ENCODE assay signal across 22 cellular contexts in genomic region chrX:97806238-97806637, GRCh38.
A peak's percentile ranks its signal among the peaks of the same experiment; 100 is the strongest.
DNase-seq lines count a peak whose midpoint lies in the region; ATAC-seq and TF ChIP-seq lines count a peak whose summit lies in the region.
"Had no signal": no experiment of that assay in that cellular context is flagged by ENCODE, and none has a peak within 500 bp of the region (broad histone marks: within the 10 kb centered on the region; RNA-seq: fewer than 3 reads in every experiment).

No MANE protein-coding gene starts in this region.

- H3K27ac ChIP-seq in uterus, result no peak overlapping the region
- H3K27ac ChIP-seq: adrenal gland, HL-60, suprapubic skin had no signal

- in situ Hi-C loops in astrocyte of the spinal cord (cut with HindIII; ENCODE audit: low sequenced_read_pairs), result no loop called here

- intact Hi-C loops in uterus (cut with DNase I; ENCODE audit: low total_unique reads), result no loop called here

- H3K4me3 ChIP-seq in astrocyte of the spinal cord (ENCODE audit: low read depth, low read length), result no peak overlapping the region
- H3K4me3 ChIP-seq in uterus, result no peak overlapping the region
- H3K4me3 ChIP-seq: adrenal gland, GM23338, suprapubic skin had no signal

- no peaks in the 10 kb centered on the region for H3K27me3 ChIP-seq in uterus
- H3K27me3 ChIP-seq: adrenal gland, suprapubic skin had no signal

- DNase-seq in EH (ENCODE audit: low read depth), result peak; percentile 73
- DNase-seq in M059J (ENCODE audit: low read depth), result peak; percentile 62
- peak; percentile 59 for DNase-seq in astrocyte of the spinal cord (ENCODE audit: low read depth, low spot score)
- DNase-seq in non-pigmented ciliary epithelial cell (ENCODE audit: low read depth), result peak; percentile 17
- no peak for DNase-seq in RKO (ENCODE audit: low spot score)
- no peak for DNase-seq in SW480 (ENCODE audit: low spot score)
- no peak for DNase-seq in uterus
- DNase-seq: activated CD8-positive, alpha-beta T cell treated with anti-CD3 and anti-CD28 coated beads for 36 hours; activated T-cell treated with anti-CD3 and anti-CD28 coated beads, Interleukin-2, amount 50 U/mL, for 1 hour; adrenal gland; CD8-positive, alpha-beta T cell; head of caudate nucleus; MM.1S; NCI-H1436 treated with DMSO at 0.1 percent for 48 hours; NCI-H524 treated with DMSO at 0.1 percent for 48 hours; stimulated activated CD4-positive, alpha-beta T cell treated with anti-CD3 and anti-CD28 coated beads, Interleukin-1b, Interleukin-23, amount 100 ng/mL, for 48 hours had no signal

- H3K9me3 ChIP-seq in uterus, result no peaks in the 10 kb centered on the region
- H3K9me3 ChIP-seq: adrenal gland, suprapubic skin had no signal

- H3K4me1 ChIP-seq in uterus, result no peaks in the 10 kb centered on the region
- H3K4me1 ChIP-seq: adrenal gland, suprapubic skin had no signal

- no peaks in the 10 kb centered on the region for H3K36me3 ChIP-seq in uterus
- H3K36me3 ChIP-seq: adrenal gland, suprapubic skin had no signal

- TF ChIP-seq CTCF in astrocyte of the spinal cord (IDR thresholded peaks at IDR 0.05; ENCODE audit: low read depth, low read length), result no peak
- TF ChIP-seq CTCF in uterus (IDR thresholded peaks at IDR 0.05), result no peak

- TF ChIP-seq POLR2A in uterus (IDR thresholded peaks at IDR 0.05), result no peak

- no peak for ATAC-seq in GM18868 (IDR thresholded peaks at IDR 0.05; ENCODE audit: unreplicated experiment)
- ATAC-seq: activated CD8-positive, alpha-beta T cell treated with anti-CD3 and anti-CD28 coated beads for 36 hours; CD8-positive, alpha-beta T cell; GM23338; left lobe of liver; natural killer cell treated with Interleukin-12 subunit alpha and Interleukin-12 subunit beta and Interleukin-15 and Interleukin-18, amount 100 ng/mL, for 72 hours had no signal

Comparison
In these comparisons a context has a peak if more than half of its experiments do, and no peak if none do; other contexts are left out.
1. DNase-seq: peak in EH (single experiment), M059J (single experiment), astrocyte of the spinal cord (single experiment) and non-pigmented ciliary epithelial cell (single experiment); none in RKO (single experiment), SW480 (single experiment) and uterus (0 of 2).